In the genomic region with DNA sequence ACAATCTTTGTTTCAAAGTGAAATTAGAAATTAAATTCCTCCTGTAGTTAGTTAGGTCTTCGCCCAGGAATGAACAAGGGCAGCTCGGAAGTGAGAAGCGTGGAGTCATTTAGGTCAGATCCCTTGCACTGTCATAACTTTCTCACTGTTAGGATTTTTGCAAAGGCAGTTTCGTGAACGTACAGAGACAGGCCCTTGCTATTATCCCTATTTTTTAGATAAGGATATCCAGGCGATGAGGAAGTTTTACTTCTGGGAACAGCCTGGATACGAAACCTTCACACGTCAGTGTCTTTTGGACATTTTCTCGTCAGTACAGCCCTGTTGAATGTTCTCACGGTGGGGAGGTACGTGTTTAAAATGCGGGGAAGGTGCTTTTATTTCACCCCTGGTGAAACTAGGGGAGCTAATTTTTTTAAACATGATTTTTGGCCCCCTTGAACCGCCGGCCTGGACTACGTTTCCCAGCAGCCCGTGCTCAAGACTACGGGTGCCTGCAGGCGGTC, we compare ENCODE assay signal across 7 cellular contexts. TPM values are rescaled to one million over a fixed set of nuclear protein-coding genes. Genes with fewer than 3 reads are reported as not detected.
DNase-seq lines count a peak whose midpoint lies in the region; ATAC-seq and TF ChIP-seq lines count a peak whose summit lies in the region.

No MANE protein-coding gene starts in this region.

- H3K36me3 ChIP-seq in adipocyte (ENCODE audit: control insufficient read depth, insufficient read depth, low read length, severe bottlenecking) (no peaks in the 10 kb centered on the region), iPS-18a (ENCODE audit: control insufficient read depth, low read depth, low read length) (no peaks in the 10 kb centered on the region), smooth muscle cell (ENCODE audit: low read depth) (no peaks in the 10 kb centered on the region)

- H3K9me3 Mint-ChIP-seq in IgD-negative memory B cell, result no peaks in the 10 kb centered on the region

- H3K27me3 Mint-ChIP-seq in IgD-negative memory B cell, result peaks cover 2% of the 10 kb centered on the region

- no peak for ATAC-seq in HG03469 (IDR thresholded peaks at IDR 0.05; ENCODE audit: unreplicated experiment)

- H3K36me3 Mint-ChIP-seq in IgD-negative memory B cell, result no peaks in the 10 kb centered on the region

- H3K4me2 ChIP-seq in smooth muscle cell, result peak overlapping the region; percentile 87

- H3K9ac ChIP-seq in adipocyte (ENCODE audit: low read length) (peak overlapping the region; percentile 98), iPS-18a (ENCODE audit: low read length) (peak overlapping the region; percentile 63), smooth muscle cell (ENCODE audit: low read depth) (peak overlapping the region; percentile 89)

- no peak for TF ChIP-seq CTCF in smooth muscle cell (IDR thresholded peaks at IDR 0.05; ENCODE audit: borderline replicate concordance, insufficient read depth, poor library complexity, severe bottlenecking)

- H3K27ac ChIP-seq in iPS-18a (ENCODE audit: low read length) (peak overlapping the region; percentile 31), smooth muscle cell (ENCODE audit: low read depth) (peak overlapping the region; percentile 80)

- peaks cover 32% of the 10 kb centered on the region for H3K79me2 ChIP-seq in smooth muscle cell (ENCODE audit: low read depth)

- peak overlapping the region; percentile 86 to 97 (median 89) for H3K4me3 Mint-ChIP-seq in IgD-negative memory B cell

- H3F3A ChIP-seq in smooth muscle cell (ENCODE audit: low read depth), result no peaks in the 10 kb centered on the region

- peaks cover 16% of the 10 kb centered on the region for H4K20me1 ChIP-seq in smooth muscle cell (ENCODE audit: low read depth)

- peak overlapping the region; percentile 83 to 92 (median 85) for H3K27ac Mint-ChIP-seq in IgD-negative memory B cell

- WGBS in smooth muscle cell (ENCODE audit: low lambda C conversion rate), result 16% methylated on average over 18 of the region's 18 CpGs

- H3K4me3 ChIP-seq in adipocyte (ENCODE audit: low read length) (peak overlapping the region; percentile 99), iPS-18a (ENCODE audit: low read length) (peak overlapping the region; percentile 100), smooth muscle cell (peak overlapping the region; percentile 96)

- DNase-seq in EH (ENCODE audit: low read depth) (peak; percentile 81), adipocyte (ENCODE audit: low read depth) (peak; percentile 91), smooth muscle cell (lab: John Stamatoyannopoulos, UW; ENCODE audit: unreplicated experiment) (no peak), NCI-H446 treated with DMSO at 0.1 percent for 48 hours (lab: John Stamatoyannopoulos, UW) (no peak)

- H3K27me3 ChIP-seq in adipocyte (replicated peaks; ENCODE audit: control insufficient read depth, insufficient read depth, low read length) (no peaks in the 10 kb centered on the region), iPS-18a (ENCODE audit: control insufficient read depth, insufficient read depth, low read length) (no peaks in the 10 kb centered on the region), smooth muscle cell (ENCODE audit: low read depth) (no peaks in the 10 kb centered on the region)

- peak overlapping the region; percentile 99 for H2AFZ ChIP-seq in smooth muscle cell (ENCODE audit: low read depth)

- peaks cover 21 to 24% (median 23%) of the 10 kb centered on the region in 3 donors for H3K4me1 Mint-ChIP-seq in IgD-negative memory B cell

- H3K4me1 ChIP-seq in adipocyte (ENCODE audit: control insufficient read depth, insufficient read depth, low read length), result peaks cover 24% of the 10 kb centered on the region
- peaks cover 12% of the 10 kb centered on the region for H3K4me1 ChIP-seq in iPS-18a (ENCODE audit: control insufficient read depth, low read depth, low read length)
- peaks cover 11% of the 10 kb centered on the region for H3K4me1 ChIP-seq in smooth muscle cell (ENCODE audit: low read depth)

- H3K9me3 ChIP-seq in adipocyte (ENCODE audit: control insufficient read depth, low read length) (no peaks in the 10 kb centered on the region), iPS-18a (ENCODE audit: control insufficient read depth, low read depth, low read length) (no peaks in the 10 kb centered on the region), smooth muscle cell (replicated peaks; ENCODE audit: low read depth) (no peaks in the 10 kb centered on the region)

RNA-seq across cellular contexts. Expression of a gene that starts 0.3 kb away (rescaled TPM):
- 77.4 TPM for polyA plus RNA-seq in IgD-negative memory B cell
- total RNA-seq in smooth muscle cell, result 42.7 and 42.9 TPM in 2 replicates
- polyA plus RNA-seq in smooth muscle cell, result 21.0 and 21.5 TPM in 2 replicates

Comparison
In these comparisons a context has a peak if more than half of its experiments do, and no peak if none do; other contexts are left out.
1. DNase-seq: peak in EH (single experiment) and adipocyte (single experiment); none in smooth muscle cell (single experiment) and NCI-H446 treated with DMSO at 0.1 percent for 48 hours (single experiment).
2. Peak in every context shown above with its lines, with median percentiles within 50 percentile points of each other: H3K4me3 ChIP-seq and H3K9ac ChIP-seq.